In the genomic region with DNA sequence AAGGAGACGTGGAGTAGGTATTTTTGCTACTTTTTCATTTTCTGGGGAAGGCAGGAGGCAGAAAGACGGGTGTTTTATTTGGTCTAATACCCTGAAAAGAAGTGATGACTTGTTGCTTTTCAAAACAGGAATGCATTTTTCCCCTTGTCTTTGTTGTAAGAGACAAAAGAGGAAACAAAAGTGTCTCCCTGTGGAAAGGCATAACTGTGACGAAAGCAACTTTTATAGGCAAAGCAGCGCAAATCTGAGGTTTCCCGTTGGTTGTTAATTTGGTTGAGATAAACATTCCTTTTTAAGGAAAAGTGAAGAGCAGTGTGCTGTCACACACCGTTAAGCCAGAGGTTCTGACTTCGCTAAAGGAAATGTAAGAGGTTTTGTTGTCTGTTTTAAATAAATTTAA, we compare ENCODE assay signal across 1 cellular context.
A peak's percentile ranks its signal among the peaks of the same experiment; 100 is the strongest.
TF ChIP-seq lines count a peak whose summit lies in the region.

No MANE protein-coding gene starts in this region.

TF ChIP-seq in HEK293, 187 proteins besides CTCF, POLR2A, EP300 and RAD21 (continued from another document):
- TF ChIP-seq ZNF518A (tag by site-specific recombination; conservative IDR thresholded peaks at IDR 0.05; ENCODE audit: low read depth) = no peak
- TF ChIP-seq ZFHX2 (tag by site-specific recombination; conservative IDR thresholded peaks at IDR 0.05) = no peak
- TF ChIP-seq ELK4 (IDR thresholded peaks at IDR 0.05; ENCODE audit: borderline replicate concordance, low read depth, low read length) = no peak
- 0 out of 2 replicates have a peak, but pooled peaks have one; percentile 18 for TF ChIP-seq PRDM1 (tag by site-specific recombination; IDR thresholded peaks at IDR 0.05)
- TF ChIP-seq ZNF629 (tag by site-specific recombination; IDR thresholded peaks at IDR 0.05) = peak; percentile 23; the same call in 1 of the 2 replicates
- TF ChIP-seq IKZF3 (tag by site-specific recombination; IDR thresholded peaks at IDR 0.05) = 0 out of 2 replicates have a peak, but pooled peaks have one; percentile 35
- no peak for TF ChIP-seq PBX3 (CRISPR knock-in tag; IDR thresholded peaks at IDR 0.05)
- TF ChIP-seq SCRT1 (tag by site-specific recombination; IDR thresholded peaks at IDR 0.05; ENCODE audit: borderline replicate concordance) = 0 out of 2 replicates have a peak, but pooled peaks have one; percentile 54
- 0 out of 2 replicates have a peak, but pooled peaks have one; percentile 49 for TF ChIP-seq ZNF366 (tag by site-specific recombination; conservative IDR thresholded peaks at IDR 0.05)
- TF ChIP-seq SCRT2 (tag by site-specific recombination; IDR thresholded peaks at IDR 0.05) = peak; percentile 91
